ENCODE assay signal across 16 cellular contexts in genomic region chrX:106300656-106301055, GRCh38.
A peak's percentile ranks its signal among the peaks of the same experiment; 100 is the strongest.
DNase-seq lines count a peak whose midpoint lies in the region; ATAC-seq and TF ChIP-seq lines count a peak whose summit lies in the region.
"Had no signal": no experiment of that assay in that cellular context is flagged by ENCODE, and none has a peak within 500 bp of the region (broad histone marks: within the 10 kb centered on the region; RNA-seq: fewer than 3 reads in every experiment).

No MANE protein-coding gene starts in this region.

- TF ChIP-seq CTCF in Calu3 (IDR thresholded peaks at IDR 0.05; ENCODE audit: unreplicated experiment) (no peak), HCT116 (IDR thresholded peaks at IDR 0.05 in 2 of 3, conservative IDR thresholded peaks at IDR 0.05 in 1 of 3; ENCODE audit: borderline replicate concordance in 1 of 3, insufficient read depth in 1 of 3, low read depth in 2 of 3, low read length in 2 of 3) (no peak), PC-9 (conservative IDR thresholded peaks at IDR 0.05) (no peak), nephron progenitor cell (IDR thresholded peaks at IDR 0.05) (no peak)

- BruUV-seq in Calu3 (replicated peaks; lab: Mats Ljungman, UMichigan) (no TSS peak), HCT116 (replicated peaks; lab: Mats Ljungman, UMichigan) (no TSS peak), PC-9 (replicated peaks; lab: Mats Ljungman, UMichigan) (no TSS peak)

- H3K9me3 ChIP-seq in HCT116 (ENCODE audit: control insufficient read depth in 1 of 2, insufficient read depth in 1 of 2, low read depth in 1 of 2, low read length in 2 of 2) (no peaks in the 10 kb centered on the region), PC-9 (ENCODE audit: insufficient read depth, low read depth) (no peaks in the 10 kb centered on the region)
- H3K9me3 ChIP-seq: A549, BE2C had no signal

- H3K27me3 Mint-ChIP-seq in Calu3 (ENCODE audit: unreplicated experiment) (no peaks in the 10 kb centered on the region), nephron progenitor cell (ENCODE audit: low read depth, poor library complexity) (no peaks in the 10 kb centered on the region)

- H3K9ac ChIP-seq in HCT116 (ENCODE audit: low read length) = peak overlapping the region; percentile 15; the same call in 1 of the 2 replicates
- H3K9ac ChIP-seq: GM23248 had no signal

- no peaks in the 10 kb centered on the region for H4K20me1 ChIP-seq in HCT116 (ENCODE audit: insufficient read depth)
- H4K20me1 ChIP-seq in PC-9 (ENCODE audit: insufficient read depth) = no peaks in the 10 kb centered on the region

- H3K79me2 ChIP-seq in HCT116 (ENCODE audit: insufficient read depth, low read length) = no peaks in the 10 kb centered on the region
- no peaks in the 10 kb centered on the region for H3K79me2 ChIP-seq in PC-9 (ENCODE audit: low read depth)

- H3K4me3 ChIP-seq in HCT116 (replicated peaks in 1 of 2; ENCODE audit: low read depth in 1 of 2, low read length in 2 of 2) (peak overlapping the region in 1 of 2 experiments; percentile 31; a peak in 2 of 4 replicates), PC-9 (no peak overlapping the region)
- H3K4me3 ChIP-seq: A549, GM23248 had no signal

- no peak for TF ChIP-seq POLR2A in HCT116 (IDR thresholded peaks at IDR 0.05; ENCODE audit: borderline replicate concordance, extremely low read depth, insufficient read depth, insufficient read length)

- DNase-seq in Calu3 (peak; percentile 3), HCT116 (ENCODE audit: low read depth, low spot score) (peak; percentile 67), PC-9 (peak in 1 of 2 experiments; percentile 72), epithelial cell of prostate (ENCODE audit: low read depth, low spot score) (peak; percentile 59), A172 (ENCODE audit: low spot score) (no peak), nephron progenitor cell (no peak)
- DNase-seq in activated CD4-positive, alpha-beta T cell treated with anti-CD3 and anti-CD28 coated beads for 1 hour = no peak
- DNase-seq: BE2C; CD4-positive, alpha-beta memory T cell; DMS153; GF-D8; GM23248; IMR-90 had no signal

- CTCF ChIA-PET in Calu3 (lab: Charles Lee) (no interaction called here), HCT116 (lab: Charles Lee) (no interaction called here), PC-9 (lab: Charles Lee) (no interaction called here)

- H3K36me3 ChIP-seq in HCT116 (ENCODE audit: control insufficient read depth in 1 of 2, insufficient read depth in 2 of 2, low read length in 2 of 2) = no peaks in the 10 kb centered on the region
- H3K36me3 ChIP-seq in PC-9 (ENCODE audit: low read depth) = no peaks in the 10 kb centered on the region
- H3K36me3 ChIP-seq: BE2C had no signal

- peak overlapping the region; percentile 65 for H3K4me2 ChIP-seq in HCT116 (ENCODE audit: low read length)
- peak overlapping the region; percentile 46 for H3K4me2 ChIP-seq in PC-9
- H3K4me2 ChIP-seq: A549 had no signal

- intact Hi-C loops in Calu3 (cut with micrococcal nuclease; ENCODE audit: unreplicated experiment) = no loop called here
- intact Hi-C loops in HCT116 (cut with micrococcal nuclease) = loop anchor here (10.0 kb wide), 1 partner anchor 116 kb away; no protein-coding TSS in a partner anchor
- intact Hi-C loops in PC-9 (cut with micrococcal nuclease; ENCODE audit: unreplicated experiment) = no loop called here

- peaks cover 22% of the 10 kb centered on the region for H3K4me1 Mint-ChIP-seq in Calu3 (ENCODE audit: low read depth, unreplicated experiment)
- H3K4me1 Mint-ChIP-seq in nephron progenitor cell = no peaks in the 10 kb centered on the region
- H3K4me1 Mint-ChIP-seq: CD4-positive, alpha-beta memory T cell had no signal

- H3K9me3 Mint-ChIP-seq in Calu3 (ENCODE audit: low read depth, unreplicated experiment) (no peaks in the 10 kb centered on the region), nephron progenitor cell (peaks cover 34% of the 10 kb centered on the region)
- H3K9me3 Mint-ChIP-seq: CD4-positive, alpha-beta memory T cell had no signal

- H3K27ac Mint-ChIP-seq in Calu3 (ENCODE audit: unreplicated experiment) (peak overlapping the region; percentile 47), nephron progenitor cell (no peak overlapping the region)
- H3K27ac Mint-ChIP-seq: CD4-positive, alpha-beta memory T cell had no signal

- TF ChIP-seq RAD21 in HCT116 (IDR thresholded peaks at IDR 0.05; ENCODE audit: low read depth) = no peak

- ATAC-seq in HCT116 = peak; percentile 79
- no peak for ATAC-seq in GM18868 (IDR thresholded peaks at IDR 0.05; ENCODE audit: unreplicated experiment)
- ATAC-seq: A549 had no signal

- peaks cover 15 to 33% of the 10 kb centered on the region in 2 experiments for H3K4me1 ChIP-seq in HCT116 (ENCODE audit: control insufficient read depth in 1 of 2, insufficient read depth in 2 of 2, low read length in 2 of 2)
- H3K4me1 ChIP-seq in PC-9 (replicated peaks; ENCODE audit: insufficient read depth) = peaks cover 27% of the 10 kb centered on the region
- H3K4me1 ChIP-seq: A549, BE2C had no signal

- H3K36me3 Mint-ChIP-seq in Calu3 (ENCODE audit: insufficient read depth, unreplicated experiment) = peaks cover 8% of the 10 kb centered on the region
- no peaks in the 10 kb centered on the region for H3K36me3 Mint-ChIP-seq in nephron progenitor cell (ENCODE audit: low read depth)
- H3K36me3 Mint-ChIP-seq: CD4-positive, alpha-beta memory T cell had no signal

- RAD21 ChIA-PET in HCT116 (lab: Charles Lee; ENCODE audit: low non-redundant PET in 1 of 2, low total read pairs in 2 of 2, uncharacterized antibody in 2 of 2, unreplicated experiment in 2 of 2) = no interaction called here

- POLR2A ChIA-PET in HCT116 (lab: Charles Lee) (no interaction called here), PC-9 (lab: Charles Lee; ENCODE audit: unreplicated experiment) (no interaction called here)

- H3K4me3 Mint-ChIP-seq in Calu3 (ENCODE audit: low read depth, unreplicated experiment) = no peak overlapping the region
- H3K4me3 Mint-ChIP-seq in nephron progenitor cell = no peak overlapping the region
- H3K4me3 Mint-ChIP-seq: CD4-positive, alpha-beta memory T cell had no signal

- H3K27me3 ChIP-seq in HCT116 (ENCODE audit: insufficient read depth, low read length) (no peaks in the 10 kb centered on the region), PC-9 (ENCODE audit: insufficient read depth, low read depth) (no peaks in the 10 kb centered on the region)
- H3K27me3 ChIP-seq: BE2C had no signal

- H3K27ac ChIP-seq in HCT116 (ENCODE audit: low read depth, low read length) (peak overlapping the region; percentile 59; the same call in 1 of the 2 replicates), PC-9 (peak overlapping the region; percentile 57), epithelial cell of prostate (peak overlapping the region; percentile 82)
- H3K27ac ChIP-seq: A549, C4-2B, GM23248 had no signal

- H3K9me2 ChIP-seq in HCT116 (ENCODE audit: insufficient read depth) = no peaks in the 10 kb centered on the region
- H3K9me2 ChIP-seq in PC-9 (ENCODE audit: insufficient read depth) = no peaks in the 10 kb centered on the region

- H2AFZ ChIP-seq in HCT116 (ENCODE audit: low read depth, low read length, poor library complexity, severe bottlenecking) = no peak overlapping the region
- H2AFZ ChIP-seq in PC-9 = no peak overlapping the region
- H2AFZ ChIP-seq: GM23248 had no signal

- H3F3A ChIP-seq in PC-9 (ENCODE audit: insufficient read depth, low read depth) = peaks cover 33% of the 10 kb centered on the region

TF ChIP-seq in HCT116, 20 proteins besides CTCF, POLR2A, EP300 and RAD21 (continues in another document):
- no peak for TF ChIP-seq EZH2 (IDR thresholded peaks at IDR 0.05)
- TF ChIP-seq POLR2AphosphoS5 (IDR thresholded peaks at IDR 0.05; ENCODE audit: low read depth, low read length) = no peak
- TF ChIP-seq TCF7L2 (IDR thresholded peaks at IDR 0.05; ENCODE audit: borderline replicate concordance, extremely low read depth, insufficient read depth, insufficient read length) = no peak
- TF ChIP-seq YY1 (IDR thresholded peaks at IDR 0.05; ENCODE audit: extremely low read depth, insufficient replicate concordance, low read depth, low read length) = no peak
- no peak for TF ChIP-seq CEBPB (IDR thresholded peaks at IDR 0.05; ENCODE audit: low read depth)
- TF ChIP-seq, protein P1, sequence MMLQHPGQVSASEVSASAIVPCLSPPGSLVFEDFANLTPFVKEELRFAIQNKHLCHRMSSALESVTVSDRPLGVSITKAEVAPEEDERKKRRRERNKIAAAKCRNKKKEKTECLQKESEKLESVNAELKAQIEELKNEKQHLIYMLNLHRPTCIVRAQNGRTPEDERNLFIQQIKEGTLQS (IDR thresholded peaks at IDR 0.05) = no peak
- no peak for TF ChIP-seq SRF (IDR thresholded peaks at IDR 0.05; ENCODE audit: low read depth)
- no peak for TF ChIP-seq FOSL1 (IDR thresholded peaks at IDR 0.05; ENCODE audit: low read depth)
- TF ChIP-seq ELF1 (IDR thresholded peaks at IDR 0.05; ENCODE audit: borderline replicate concordance, low read depth) = no peak
- TF ChIP-seq JUND (IDR thresholded peaks at IDR 0.05) = no peak
- TF ChIP-seq MAX (IDR thresholded peaks at IDR 0.05) = no peak
- TF ChIP-seq SIN3A (IDR thresholded peaks at IDR 0.05; ENCODE audit: low read depth) = no peak
- no peak for TF ChIP-seq SP1 (IDR thresholded peaks at IDR 0.05; ENCODE audit: low read depth)
- TF ChIP-seq ZNF274 (IDR thresholded peaks at IDR 0.05; ENCODE audit: low read depth, low read length) = no peak
- TF ChIP-seq EZH2phosphoT487 (IDR thresholded peaks at IDR 0.05; ENCODE audit: borderline replicate concordance) = no peak
- TF ChIP-seq ZFX (IDR thresholded peaks at IDR 0.05) = no peak
- TF ChIP-seq EGR1 (IDR thresholded peaks at IDR 0.05; ENCODE audit: low read depth) = no peak
- TF ChIP-seq, protein P2, sequence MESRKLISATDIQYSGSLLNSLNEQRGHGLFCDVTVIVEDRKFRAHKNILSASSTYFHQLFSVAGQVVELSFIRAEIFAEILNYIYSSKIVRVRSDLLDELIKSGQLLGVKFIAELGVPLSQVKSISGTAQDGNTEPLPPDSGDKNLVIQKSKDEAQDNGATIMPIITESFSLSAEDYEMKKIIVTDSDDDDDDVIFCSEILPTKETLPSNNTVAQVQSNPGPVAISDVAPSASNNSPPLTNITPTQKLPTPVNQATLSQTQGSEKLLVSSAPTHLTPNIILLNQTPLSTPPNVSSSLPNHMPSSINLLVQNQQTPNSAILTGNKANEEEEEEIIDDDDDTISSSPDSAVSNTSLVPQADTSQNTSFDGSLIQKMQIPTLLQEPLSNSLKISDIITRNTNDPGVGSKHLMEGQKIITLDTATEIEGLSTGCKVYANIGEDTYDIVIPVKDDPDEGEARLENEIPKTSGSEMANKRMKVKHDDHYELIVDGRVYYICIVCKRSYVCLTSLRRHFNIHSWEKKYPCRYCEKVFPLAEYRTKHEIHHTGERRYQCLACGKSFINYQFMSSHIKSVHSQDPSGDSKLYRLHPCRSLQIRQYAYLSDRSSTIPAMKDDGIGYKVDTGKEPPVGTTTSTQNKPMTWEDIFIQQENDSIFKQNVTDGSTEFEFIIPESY (IDR thresholded peaks at IDR 0.05; ENCODE audit: extremely low read depth, insufficient replicate concordance, low read length) = no peak
- TF ChIP-seq CBX3 (IDR thresholded peaks at IDR 0.05; ENCODE audit: low read depth) = no peak

Comparison
In these comparisons a context has a peak if more than half of its experiments do, and no peak if none do; other contexts are left out.
1. DNase-seq: peak in Calu3 (single experiment), HCT116 (single experiment) and epithelial cell of prostate (single experiment); none in A172 (single experiment), activated CD4-positive, alpha-beta T cell treated with anti-CD3 and anti-CD28 coated beads for 1 hour (single experiment) and nephron progenitor cell (single experiment).
2. Peak in every context shown above with its lines, with median percentiles within 50 percentile points of each other: H3K27ac ChIP-seq.